In the genomic region with DNA sequence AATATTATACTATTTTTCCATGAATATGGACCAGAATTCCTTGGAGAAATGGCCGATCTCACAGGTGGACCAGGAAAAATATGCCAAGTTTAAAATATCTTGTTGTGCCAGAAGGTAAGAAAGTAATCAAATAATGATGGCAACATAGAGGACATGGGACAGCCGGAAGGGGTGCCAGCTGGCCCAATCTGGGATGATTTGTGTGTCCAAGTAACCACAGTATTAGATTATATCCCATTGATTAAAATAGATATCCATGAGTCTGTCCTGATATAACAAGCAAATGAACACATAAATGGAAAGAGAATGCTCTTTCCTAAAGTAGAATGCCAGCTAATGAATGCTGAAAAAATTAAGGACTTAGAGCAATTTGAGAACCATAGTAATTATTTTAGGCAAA, we compare ENCODE assay signal across 17 cellular contexts. TPM values are rescaled to one million over a fixed set of nuclear protein-coding genes. Genes with fewer than 3 reads are reported as not detected.
DNase-seq lines count a peak whose midpoint lies in the region; ATAC-seq and TF ChIP-seq lines count a peak whose summit lies in the region.
"Had no signal": no experiment of that assay in that cellular context is flagged by ENCODE, and none has a peak within 500 bp of the region (broad histone marks: within the 10 kb centered on the region; RNA-seq: fewer than 3 reads in every experiment).

No MANE protein-coding gene starts in this region.

- H3K9me3 Mint-ChIP-seq in nephron = peaks cover 4% of the 10 kb centered on the region
- H3K9me3 Mint-ChIP-seq: CD4-positive, alpha-beta T cell; CD8-positive, alpha-beta T cell had no signal

- no peak overlapping the region for H3K4me3 ChIP-seq in BE2C (ENCODE audit: low read depth, low read length)
- H3K4me3 ChIP-seq: A549; BLaER1 treated with 17β-estradiol and CSF1 and Interleukin-3, amounts not matched to agents 10 nM and 100 nM had no signal

- H3K4me3 Mint-ChIP-seq in T-helper 17 cell (no peak overlapping the region), nephron (no peak overlapping the region)
- H3K4me3 Mint-ChIP-seq: B cell; CD4-positive, alpha-beta T cell; CD8-positive, alpha-beta T cell had no signal

- peaks cover 5% of the 10 kb centered on the region for H3K36me3 Mint-ChIP-seq in T-helper 17 cell (ENCODE audit: low read depth)
- no peaks in the 10 kb centered on the region for H3K36me3 Mint-ChIP-seq in nephron (ENCODE audit: low read depth)
- H3K36me3 Mint-ChIP-seq: CD8-positive, alpha-beta T cell had no signal

- ATAC-seq in T-helper 17 cell = no peak
- no peak for ATAC-seq in GM21528 (IDR thresholded peaks at IDR 0.05; ENCODE audit: low FRiP score, unreplicated experiment)
- ATAC-seq: A549; CD8-positive, alpha-beta T cell had no signal

- peaks cover 39% of the 10 kb centered on the region for H3K4me1 ChIP-seq in BE2C

- no peaks in the 10 kb centered on the region for H3K36me3 ChIP-seq in BE2C
- H3K36me3 ChIP-seq: BLaER1 treated with 17β-estradiol and CSF1 and Interleukin-3, amounts not matched to agents 10 nM and 100 nM had no signal

- no peaks in the 10 kb centered on the region for H3K9me3 ChIP-seq in BE2C
- H3K9me3 ChIP-seq in T-helper 17 cell (ENCODE audit: control insufficient read depth, low read length, poor library complexity, severe bottlenecking) = no peaks in the 10 kb centered on the region
- H3K9me3 ChIP-seq: A549 had no signal

- H3K27ac Mint-ChIP-seq in T-helper 17 cell (peak overlapping the region; percentile 8), nephron (peak overlapping the region in 2 of 3 experiments; percentile 8 to 52)
- H3K27ac Mint-ChIP-seq: B cell; CD4-positive, alpha-beta T cell; CD8-positive, alpha-beta T cell had no signal

- no peaks in the 10 kb centered on the region for H3K27me3 ChIP-seq in BE2C
- H3K27me3 ChIP-seq: BLaER1 treated with 17β-estradiol and CSF1 and Interleukin-3, amounts not matched to agents 10 nM and 100 nM had no signal

- no peaks in the 10 kb centered on the region for H3K27me3 Mint-ChIP-seq in T-helper 17 cell
- no peaks in the 10 kb centered on the region for H3K27me3 Mint-ChIP-seq in nephron (ENCODE audit: low read depth)
- H3K27me3 Mint-ChIP-seq: B cell; CD4-positive, alpha-beta T cell had no signal

- peak; percentile 1 for DNase-seq in NCI-H82 (lab: John Stamatoyannopoulos, UW)
- no peak for DNase-seq in NCI-H82 treated with DMSO at 0.1 percent for 48 hours (lab: John Stamatoyannopoulos, UW; ENCODE audit: unreplicated experiment)
- DNase-seq in BE2C = peak; percentile 24
- no peak for DNase-seq in T-helper 17 cell
- DNase-seq in activated effector memory CD4-positive, alpha-beta T cell treated with Interleukin-2 at 50 U/mL for 16 hours = no peak
- DNase-seq: AML-193; Caco-2; Calu3; CD4-positive, alpha-beta T cell; CD8-positive, alpha-beta T cell; GF-D8 had no signal

- H3K4me1 Mint-ChIP-seq in T-helper 17 cell = peaks cover 23% of the 10 kb centered on the region
- peaks cover 27% of the 10 kb centered on the region for H3K4me1 Mint-ChIP-seq in nephron

- TF ChIP-seq CTCF in BE2C (IDR thresholded peaks at IDR 0.05; ENCODE audit: low read depth, low read length) = no peak
- TF ChIP-seq CTCF in nephron (IDR thresholded peaks at IDR 0.05; ENCODE audit: unreplicated experiment in 3 of 3) = no peak

RNA-seq across cellular contexts. Expression of gene ANKRD55, which starts 39.6 kb away (rescaled TPM):
- polyA plus RNA-seq in BE2C (2012; ENCODE audit: insufficient read depth, insufficient read length, low read depth) = 0.42 TPM
- total RNA-seq in T-helper 17 cell = 1 to 10 TPM; 2.3 to 3.1 TPM
- total RNA-seq: A172; B cell; Calu3; CD8-positive, alpha-beta T cell had no signal

Comparison
In these comparisons a context has a peak if more than half of its experiments do, and no peak if none do; other contexts are left out.
1. DNase-seq: peak in NCI-H82 (single experiment) and BE2C (single experiment); none in NCI-H82 treated with DMSO at 0.1 percent for 48 hours (single experiment), T-helper 17 cell (0 of 3) and activated effector memory CD4-positive, alpha-beta T cell treated with Interleukin-2 at 50 U/mL for 16 hours (single experiment).